1 cellular context compared by ENCODE assay signal in genomic region chr1:47223921-47224675, GRCh38.
A peak's percentile ranks its signal among the peaks of the same experiment; 100 is the strongest.
TF ChIP-seq lines count a peak whose summit lies in the region.

No MANE protein-coding gene starts in this region.

TF ChIP-seq in K562, 482 proteins besides CTCF, POLR2A, EP300 and RAD21:
- TF ChIP-seq U2AF1 (optimal IDR thresholded peaks at IDR 0.05; ENCODE audit: low read depth, low read length) (no peak), BRD9 (IDR thresholded peaks at IDR 0.05; ENCODE audit: low read depth, partially characterized antibody) (no peak), POLR3G (IDR thresholded peaks at IDR 0.05; ENCODE audit: extremely low read depth, insufficient read length, insufficient replicate concordance) (no peak), NFYB (IDR thresholded peaks at IDR 0.05; ENCODE audit: extremely low read depth, insufficient read length) (no peak), RBFOX2 (IDR thresholded peaks at IDR 0.05; ENCODE audit: low read depth, low read length) (no peak), CBFA2T3 (IDR thresholded peaks at IDR 0.05) (no peak), ZNF592 (IDR thresholded peaks at IDR 0.05) (no peak), HDGF (IDR thresholded peaks at IDR 0.05) (peak; percentile 49; the same call in 1 of the 2 replicates), ZNF431 (CRISPR knock-in tag; IDR thresholded peaks at IDR 0.05) (no peak), SUPT5H (IDR thresholded peaks at IDR 0.05) (peak; percentile 32; the same call in 1 of the 2 replicates), ZNF146 (CRISPR knock-in tag; IDR thresholded peaks at IDR 0.05; ENCODE audit: unreplicated experiment) (no peak), ZNF717 (CRISPR knock-in tag; IDR thresholded peaks at IDR 0.05) (no peak), MLLT1 (IDR thresholded peaks at IDR 0.05) (0 out of 4 replicates have a peak, but pooled peaks of 1 of the 2 experiments have one; percentile 25), FOXM1 (IDR thresholded peaks at IDR 0.05; ENCODE audit: low read depth) (no peak), FOXM1 (CRISPR knock-in tag; IDR thresholded peaks at IDR 0.05; ENCODE audit: low read depth) (no peak), ZKSCAN1 (IDR thresholded peaks at IDR 0.05; ENCODE audit: low read depth, low read length) (no peak), NR1H2 (CRISPR knock-in tag; IDR thresholded peaks at IDR 0.05) (no peak), CREM (IDR thresholded peaks at IDR 0.05; ENCODE audit: low read depth) (no peak), HBP1 (CRISPR knock-in tag; IDR thresholded peaks at IDR 0.05) (peak; percentile 40; the same call in 1 of the 2 replicates), NELFE (IDR thresholded peaks at IDR 0.05; ENCODE audit: insufficient read depth, insufficient read length) (no peak), ZNF77 (CRISPR knock-in tag; IDR thresholded peaks at IDR 0.05) (no peak), YY1 (IDR thresholded peaks at IDR 0.05; ENCODE audit: borderline replicate concordance in 1 of 3, control insufficient read depth in 1 of 3, extremely low read depth in 1 of 3, insufficient read depth in 3 of 3, insufficient read length in 1 of 3, insufficient replicate concordance in 2 of 3, low read depth in 1 of 3, low read length in 2 of 3) (no peak), CHAMP1 (IDR thresholded peaks at IDR 0.05) (no peak)
- TF ChIP-seq, protein P1, sequence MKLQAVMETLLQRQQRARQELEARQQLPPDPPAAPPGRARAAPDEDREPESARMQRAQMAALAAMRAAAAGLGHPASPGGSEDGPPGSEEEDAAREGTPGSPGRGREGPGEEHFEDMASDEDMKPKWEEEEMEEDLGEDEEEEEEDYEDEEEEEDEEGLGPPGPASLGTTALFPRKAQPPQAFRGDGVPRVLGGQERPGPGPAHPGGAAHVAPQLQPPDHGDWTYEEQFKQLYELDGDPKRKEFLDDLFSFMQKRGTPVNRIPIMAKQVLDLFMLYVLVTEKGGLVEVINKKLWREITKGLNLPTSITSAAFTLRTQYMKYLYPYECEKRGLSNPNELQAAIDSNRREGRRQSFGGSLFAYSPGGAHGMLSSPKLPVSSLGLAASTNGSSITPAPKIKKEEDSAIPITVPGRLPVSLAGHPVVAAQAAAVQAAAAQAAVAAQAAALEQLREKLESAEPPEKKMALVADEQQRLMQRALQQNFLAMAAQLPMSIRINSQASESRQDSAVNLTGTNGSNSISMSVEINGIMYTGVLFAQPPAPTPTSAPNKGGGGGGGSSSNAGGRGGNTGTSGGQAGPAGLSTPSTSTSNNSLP (IDR thresholded peaks at IDR 0.05; ENCODE audit: borderline replicate concordance, low read depth, low read length), result no peak
- TF ChIP-seq, protein P2, sequence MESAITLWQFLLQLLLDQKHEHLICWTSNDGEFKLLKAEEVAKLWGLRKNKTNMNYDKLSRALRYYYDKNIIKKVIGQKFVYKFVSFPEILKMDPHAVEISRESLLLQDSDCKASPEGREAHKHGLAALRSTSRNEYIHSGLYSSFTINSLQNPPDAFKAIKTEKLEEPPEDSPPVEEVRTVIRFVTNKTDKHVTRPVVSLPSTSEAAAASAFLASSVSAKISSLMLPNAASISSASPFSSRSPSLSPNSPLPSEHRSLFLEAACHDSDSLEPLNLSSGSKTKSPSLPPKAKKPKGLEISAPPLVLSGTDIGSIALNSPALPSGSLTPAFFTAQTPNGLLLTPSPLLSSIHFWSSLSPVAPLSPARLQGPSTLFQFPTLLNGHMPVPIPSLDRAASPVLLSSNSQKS (CRISPR knock-in tag; IDR thresholded peaks at IDR 0.05), result no peak
- TF ChIP-seq, protein P3, sequence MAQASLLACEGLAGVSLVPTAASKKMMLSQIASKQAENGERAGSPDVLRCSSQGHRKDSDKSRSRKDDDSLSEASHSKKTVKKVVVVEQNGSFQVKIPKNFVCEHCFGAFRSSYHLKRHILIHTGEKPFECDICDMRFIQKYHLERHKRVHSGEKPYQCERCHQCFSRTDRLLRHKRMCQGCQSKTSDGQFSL (CRISPR knock-in tag; IDR thresholded peaks at IDR 0.05), result no peak
- TF ChIP-seq, protein P3 (tag; IDR thresholded peaks at IDR 0.05), result no peak
- TF ChIP-seq, protein P4, sequence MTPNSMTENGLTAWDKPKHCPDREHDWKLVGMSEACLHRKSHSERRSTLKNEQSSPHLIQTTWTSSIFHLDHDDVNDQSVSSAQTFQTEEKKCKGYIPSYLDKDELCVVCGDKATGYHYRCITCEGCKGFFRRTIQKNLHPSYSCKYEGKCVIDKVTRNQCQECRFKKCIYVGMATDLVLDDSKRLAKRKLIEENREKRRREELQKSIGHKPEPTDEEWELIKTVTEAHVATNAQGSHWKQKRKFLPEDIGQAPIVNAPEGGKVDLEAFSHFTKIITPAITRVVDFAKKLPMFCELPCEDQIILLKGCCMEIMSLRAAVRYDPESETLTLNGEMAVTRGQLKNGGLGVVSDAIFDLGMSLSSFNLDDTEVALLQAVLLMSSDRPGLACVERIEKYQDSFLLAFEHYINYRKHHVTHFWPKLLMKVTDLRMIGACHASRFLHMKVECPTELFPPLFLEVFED (CRISPR knock-in tag; conservative IDR thresholded peaks at IDR 0.05), result no peak
- TF ChIP-seq, protein P5, sequence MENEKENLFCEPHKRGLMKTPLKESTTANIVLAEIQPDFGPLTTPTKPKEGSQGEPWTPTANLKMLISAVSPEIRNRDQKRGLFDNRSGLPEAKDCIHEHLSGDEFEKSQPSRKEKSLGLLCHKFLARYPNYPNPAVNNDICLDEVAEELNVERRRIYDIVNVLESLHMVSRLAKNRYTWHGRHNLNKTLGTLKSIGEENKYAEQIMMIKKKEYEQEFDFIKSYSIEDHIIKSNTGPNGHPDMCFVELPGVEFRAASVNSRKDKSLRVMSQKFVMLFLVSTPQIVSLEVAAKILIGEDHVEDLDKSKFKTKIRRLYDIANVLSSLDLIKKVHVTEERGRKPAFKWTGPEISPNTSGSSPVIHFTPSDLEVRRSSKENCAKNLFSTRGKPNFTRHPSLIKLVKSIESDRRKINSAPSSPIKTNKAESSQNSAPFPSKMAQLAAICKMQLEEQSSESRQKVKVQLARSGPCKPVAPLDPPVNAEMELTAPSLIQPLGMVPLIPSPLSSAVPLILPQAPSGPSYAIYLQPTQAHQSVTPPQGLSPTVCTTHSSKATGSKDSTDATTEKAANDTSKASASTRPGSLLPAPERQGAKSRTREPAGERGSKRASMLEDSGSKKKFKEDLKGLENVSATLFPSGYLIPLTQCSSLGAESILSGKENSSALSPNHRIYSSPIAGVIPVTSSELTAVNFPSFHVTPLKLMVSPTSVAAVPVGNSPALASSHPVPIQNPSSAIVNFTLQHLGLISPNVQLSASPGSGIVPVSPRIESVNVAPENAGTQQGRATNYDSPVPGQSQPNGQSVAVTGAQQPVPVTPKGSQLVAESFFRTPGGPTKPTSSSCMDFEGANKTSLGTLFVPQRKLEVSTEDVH (IDR thresholded peaks at IDR 0.05; ENCODE audit: low read depth, partially characterized antibody), result no peak
- TF ChIP-seq, protein P6, sequence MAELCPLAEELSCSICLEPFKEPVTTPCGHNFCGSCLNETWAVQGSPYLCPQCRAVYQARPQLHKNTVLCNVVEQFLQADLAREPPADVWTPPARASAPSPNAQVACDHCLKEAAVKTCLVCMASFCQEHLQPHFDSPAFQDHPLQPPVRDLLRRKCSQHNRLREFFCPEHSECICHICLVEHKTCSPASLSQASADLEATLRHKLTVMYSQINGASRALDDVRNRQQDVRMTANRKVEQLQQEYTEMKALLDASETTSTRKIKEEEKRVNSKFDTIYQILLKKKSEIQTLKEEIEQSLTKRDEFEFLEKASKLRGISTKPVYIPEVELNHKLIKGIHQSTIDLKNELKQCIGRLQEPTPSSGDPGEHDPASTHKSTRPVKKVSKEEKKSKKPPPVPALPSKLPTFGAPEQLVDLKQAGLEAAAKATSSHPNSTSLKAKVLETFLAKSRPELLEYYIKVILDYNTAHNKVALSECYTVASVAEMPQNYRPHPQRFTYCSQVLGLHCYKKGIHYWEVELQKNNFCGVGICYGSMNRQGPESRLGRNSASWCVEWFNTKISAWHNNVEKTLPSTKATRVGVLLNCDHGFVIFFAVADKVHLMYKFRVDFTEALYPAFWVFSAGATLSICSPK (IDR thresholded peaks at IDR 0.05; ENCODE audit: borderline replicate concordance), result 0 out of 2 replicates have a peak, but pooled peaks have one; percentile 58
- TF ChIP-seq, protein P7, sequence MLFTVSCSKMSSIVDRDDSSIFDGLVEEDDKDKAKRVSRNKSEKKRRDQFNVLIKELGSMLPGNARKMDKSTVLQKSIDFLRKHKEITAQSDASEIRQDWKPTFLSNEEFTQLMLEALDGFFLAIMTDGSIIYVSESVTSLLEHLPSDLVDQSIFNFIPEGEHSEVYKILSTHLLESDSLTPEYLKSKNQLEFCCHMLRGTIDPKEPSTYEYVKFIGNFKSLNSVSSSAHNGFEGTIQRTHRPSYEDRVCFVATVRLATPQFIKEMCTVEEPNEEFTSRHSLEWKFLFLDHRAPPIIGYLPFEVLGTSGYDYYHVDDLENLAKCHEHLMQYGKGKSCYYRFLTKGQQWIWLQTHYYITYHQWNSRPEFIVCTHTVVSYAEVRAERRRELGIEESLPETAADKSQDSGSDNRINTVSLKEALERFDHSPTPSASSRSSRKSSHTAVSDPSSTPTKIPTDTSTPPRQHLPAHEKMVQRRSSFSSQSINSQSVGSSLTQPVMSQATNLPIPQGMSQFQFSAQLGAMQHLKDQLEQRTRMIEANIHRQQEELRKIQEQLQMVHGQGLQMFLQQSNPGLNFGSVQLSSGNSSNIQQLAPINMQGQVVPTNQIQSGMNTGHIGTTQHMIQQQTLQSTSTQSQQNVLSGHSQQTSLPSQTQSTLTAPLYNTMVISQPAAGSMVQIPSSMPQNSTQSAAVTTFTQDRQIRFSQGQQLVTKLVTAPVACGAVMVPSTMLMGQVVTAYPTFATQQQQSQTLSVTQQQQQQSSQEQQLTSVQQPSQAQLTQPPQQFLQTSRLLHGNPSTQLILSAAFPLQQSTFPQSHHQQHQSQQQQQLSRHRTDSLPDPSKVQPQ (CRISPR knock-in tag; IDR thresholded peaks at IDR 0.05; ENCODE audit: borderline replicate concordance), result no peak
